Comparison of ENCODE assay signal across 13 cellular contexts in genomic region chr22:19873138-19873959, GRCh38. TPM values are rescaled to one million over a fixed set of nuclear protein-coding genes. Genes with fewer than 3 reads are reported as not detected.
DNase-seq lines count a peak whose midpoint lies in the region; ATAC-seq and TF ChIP-seq lines count a peak whose summit lies in the region.
"Had no signal": no experiment of that assay in that cellular context is flagged by ENCODE, and none has a peak within 500 bp of the region (broad histone marks: within the 10 kb centered on the region; RNA-seq: fewer than 3 reads in every experiment).

No MANE protein-coding gene starts in this region.

- H3K9me2 ChIP-seq in neural cell (ENCODE audit: insufficient read depth, low read length), result no peaks in the 10 kb centered on the region

- H2AFZ ChIP-seq in neural cell (ENCODE audit: low read depth, low read length), result no peak overlapping the region

- no peaks in the 10 kb centered on the region for H3F3A ChIP-seq in neural cell (ENCODE audit: insufficient read depth, low read length, poor library complexity, severe bottlenecking)

- H3K4me1 ChIP-seq in BLaER1, result peaks cover 56% of the 10 kb centered on the region

- H3K9me3 Mint-ChIP-seq in activated T-helper 17 cell treated with anti-CD3 and anti-CD28 coated beads, Interleukin-2, amount 50 U/mL, for 72 hours, result no peaks in the 10 kb centered on the region
- H3K9me3 Mint-ChIP-seq: immature natural killer cell, nephron had no signal

- no peak overlapping the region for H3K27ac Mint-ChIP-seq in activated T-helper 17 cell treated with anti-CD3 and anti-CD28 coated beads, Interleukin-2, amount 50 U/mL, for 72 hours
- H3K27ac Mint-ChIP-seq: immature natural killer cell, nephron had no signal

- no peaks in the 10 kb centered on the region for H3K9me3 ChIP-seq in BLaER1
- no peaks in the 10 kb centered on the region for H3K9me3 ChIP-seq in neural cell (ENCODE audit: low read length)

- H3K9ac ChIP-seq in BLaER1 (peak overlapping the region; percentile 38; the same call in 1 of the 2 replicates), neural cell (ENCODE audit: low read length) (peak overlapping the region; percentile 66)

- H3K36me3 Mint-ChIP-seq in activated T-helper 17 cell treated with anti-CD3 and anti-CD28 coated beads, Interleukin-2, amount 50 U/mL, for 72 hours (ENCODE audit: low read depth), result no peaks in the 10 kb centered on the region
- H3K36me3 Mint-ChIP-seq: immature natural killer cell had no signal

- TF ChIP-seq EP300 in neural cell (conservative IDR thresholded peaks at IDR 0.05; ENCODE audit: poor library complexity, severe bottlenecking), result no peak

- H3K4me3 Mint-ChIP-seq in activated T-helper 17 cell treated with anti-CD3 and anti-CD28 coated beads, Interleukin-2, amount 50 U/mL, for 72 hours, result peak overlapping the region; percentile 51
- H3K4me3 Mint-ChIP-seq: immature natural killer cell, nephron had no signal

- H3K4me3 ChIP-seq in BLaER1 (no peak overlapping the region), neural cell (ENCODE audit: low read length) (no peak overlapping the region)
- H3K4me3 ChIP-seq: cardiac muscle cell had no signal

- H3K27me3 ChIP-seq in BLaER1 (no peaks in the 10 kb centered on the region), neural cell (ENCODE audit: insufficient read depth, low read depth, low read length) (no peaks in the 10 kb centered on the region)
- H3K27me3 ChIP-seq: cardiac muscle cell had no signal

- H3K79me2 ChIP-seq in neural cell (replicated peaks; ENCODE audit: insufficient read depth, low read length), result no peaks in the 10 kb centered on the region

- H3K4me1 Mint-ChIP-seq in activated T-helper 17 cell treated with anti-CD3 and anti-CD28 coated beads, Interleukin-2, amount 50 U/mL, for 72 hours, result no peaks in the 10 kb centered on the region
- H3K4me1 Mint-ChIP-seq: immature natural killer cell had no signal

- peak; percentile 29 for DNase-seq in D341Med (ENCODE audit: low spot score)
- DNase-seq in SK-N-DZ (ENCODE audit: low spot score), result no peak
- no peak for DNase-seq in germinal center (ENCODE audit: low spot score)
- no peak for DNase-seq in T1000 (lab: John Stamatoyannopoulos, UW)
- DNase-seq: GOT3; immature natural killer cell; NK-92 treated with Interleukin-12 subunit alpha and Interleukin-12 subunit beta, amount 100 ng/mL, for 24 hours had no signal

- no peak for TF ChIP-seq RAD21 in neural cell (conservative IDR thresholded peaks at IDR 0.05)

- H3K4me2 ChIP-seq in BLaER1, result peak overlapping the region; percentile 83
- no peak overlapping the region for H3K4me2 ChIP-seq in neural cell (ENCODE audit: low read length)

- H4K20me1 ChIP-seq in BLaER1 (no peaks in the 10 kb centered on the region), neural cell (ENCODE audit: insufficient read depth) (no peaks in the 10 kb centered on the region)

- no peak for TF ChIP-seq CTCF in neural cell (IDR thresholded peaks at IDR 0.05; ENCODE audit: poor library complexity, severe bottlenecking)

- peak overlapping the region; percentile 80 for H3K27ac ChIP-seq in BLaER1
- peak overlapping the region; percentile 83 for H3K27ac ChIP-seq in neural cell (ENCODE audit: low read length)

- no peaks in the 10 kb centered on the region for H3K27me3 Mint-ChIP-seq in activated T-helper 17 cell treated with anti-CD3 and anti-CD28 coated beads, Interleukin-2, amount 50 U/mL, for 72 hours

- no peak for ATAC-seq in activated T-helper 17 cell treated with anti-CD3 and anti-CD28 coated beads, Interleukin-2, amount 50 U/mL, for 72 hours (replicated peaks)
- ATAC-seq in HG02763 (IDR thresholded peaks at IDR 0.05; ENCODE audit: unreplicated experiment), result no peak

- H3K36me3 ChIP-seq in BLaER1, result no peaks in the 10 kb centered on the region; the same call in 1 of the 2 replicates
- no peaks in the 10 kb centered on the region for H3K36me3 ChIP-seq in neural cell (ENCODE audit: insufficient read depth, low read length)
- H3K36me3 ChIP-seq: cardiac muscle cell had no signal

TF ChIP-seq in neural cell, 6 proteins besides CTCF, POLR2A, EP300 and RAD21:
- TF ChIP-seq TAF1 (IDR thresholded peaks at IDR 0.05; ENCODE audit: low read depth) (no peak), POLR2AphosphoS5 (IDR thresholded peaks at IDR 0.05) (no peak), MXI1 (conservative IDR thresholded peaks at IDR 0.05; ENCODE audit: poor library complexity, severe bottlenecking) (no peak), SMC3 (conservative IDR thresholded peaks at IDR 0.05; ENCODE audit: poor library complexity) (no peak), EZH2 (IDR thresholded peaks at IDR 0.05; ENCODE audit: borderline replicate concordance, insufficient read depth, low read length, poor library complexity, severe bottlenecking) (no peak)

RNA-seq across cellular contexts. Expression of gene GNB1L, which starts 18.7 kb away (rescaled TPM):
- 10 to 100 TPM; 10.8 to 14.4 TPM for total RNA-seq in activated T-helper 17 cell treated with anti-CD3 and anti-CD28 coated beads, Interleukin-2, amount 50 U/mL, for 72 hours
- 16.5 and 16.9 TPM in 2 replicates for polyA plus RNA-seq in neural cell
- 5.7 and 7.8 TPM in 2 replicates for polyA minus RNA-seq in neural cell
- 10.7 and 14.6 TPM in 2 replicates for polyA plus RNA-seq in SK-N-DZ (2014; cell fraction: cytosol; rRNA removed)
- polyA plus RNA-seq in SK-N-DZ (2014; cell fraction: nucleus; rRNA removed), result 7.8 and 8.6 TPM in 2 replicates

RNA-seq across cellular contexts. Expression of gene RTL10, which starts 18.7 kb away (rescaled TPM):
- 10 to 100 TPM; 13.0 to 16.4 TPM for total RNA-seq in activated T-helper 17 cell treated with anti-CD3 and anti-CD28 coated beads, Interleukin-2, amount 50 U/mL, for 72 hours
- 9.7 and 11.7 TPM in 2 replicates for polyA plus RNA-seq in neural cell
- polyA minus RNA-seq in neural cell, result 15.3 and 19.2 TPM in 2 replicates
- 11.0 and 14.0 TPM in 2 replicates for polyA plus RNA-seq in SK-N-DZ (2014; cell fraction: cytosol; rRNA removed)
- 10.2 and 16.6 TPM in 2 replicates for polyA plus RNA-seq in SK-N-DZ (2014; cell fraction: nucleus; rRNA removed)
